ENCODE assay signal across 16 cellular contexts in genomic region chr18:35242426-35242825, GRCh38. TPM values are rescaled to one million over a fixed set of nuclear protein-coding genes. Genes with fewer than 3 reads are reported as not detected.
DNase-seq lines count a peak whose midpoint lies in the region; ATAC-seq, FAIRE-seq and TF ChIP-seq lines count a peak whose summit lies in the region.
"Had no signal": no experiment of that assay in that cellular context is flagged by ENCODE, and none has a peak within 500 bp of the region (broad histone marks: within the 10 kb centered on the region; RNA-seq: fewer than 3 reads in every experiment).

No MANE protein-coding gene starts in this region.

- CTCF ChIA-PET in HCT116 (lab: Charles Lee) = no interaction called here
- CTCF ChIA-PET in GM12878 (lab: Yijun Ruan, JAX) = interaction anchor here (1.1 kb wide), 1 partner anchor 47 kb away, joined by 3 read pairs; the partner anchor contains the start of gene ZSCAN30
- CTCF ChIA-PET in activated CD4-positive, alpha-beta memory T cell treated with anti-CD3 and anti-CD28 coated beads for 36 hours (lab: Charles Lee) = interaction anchor here (1.4 kb wide), 1 partner anchor 113 kb away, joined by 3 read pairs; no protein-coding TSS in a partner anchor

- H3K4me1 Mint-ChIP-seq in naive thymus-derived CD8-positive, alpha-beta T cell = peaks cover 20 to 47% (median 40%) of the 10 kb centered on the region in 4 donors
- H3K4me1 Mint-ChIP-seq in activated CD4-positive, alpha-beta memory T cell treated with anti-CD3 and anti-CD28 coated beads for 36 hours (ENCODE audit: low read depth) = peaks cover 26% of the 10 kb centered on the region

- peaks cover 8% of the 10 kb centered on the region for H3K79me2 ChIP-seq in ACC112 (ENCODE audit: control insufficient read depth, insufficient read depth, low read length, unreplicated experiment)
- peaks cover 18% of the 10 kb centered on the region for H3K79me2 ChIP-seq in HCT116 (ENCODE audit: insufficient read depth, low read length)
- peaks cover 9% of the 10 kb centered on the region for H3K79me2 ChIP-seq in GM12878 (ENCODE audit: control insufficient read depth, insufficient read depth, low read length)

- H3K4me3 ChIP-seq in ACC112 (ENCODE audit: low read depth, low read length) = peak overlapping the region; percentile 77
- H3K4me3 ChIP-seq in HCT116 (replicated peaks in 1 of 2; ENCODE audit: low read depth in 1 of 2, low read length in 2 of 2) = no peak overlapping the region; a peak in 1 of 4 replicates
- 0 out of 2 replicates have a peak overlapping the region, but pooled peaks have one; percentile 4 for H3K4me3 ChIP-seq in GM12878

- no peak for TF ChIP-seq EP300 in GM12878 (IDR thresholded peaks at IDR 0.05; ENCODE audit: borderline replicate concordance in 1 of 2, control insufficient read depth in 1 of 2, low read depth in 2 of 2, low read length in 2 of 2)

- H3K27me3 Mint-ChIP-seq in naive thymus-derived CD8-positive, alpha-beta T cell = no peaks in the 10 kb centered on the region
- no peaks in the 10 kb centered on the region for H3K27me3 Mint-ChIP-seq in activated CD4-positive, alpha-beta memory T cell treated with anti-CD3 and anti-CD28 coated beads for 36 hours

- DNase-seq in HCT116 (ENCODE audit: low read depth, low spot score) = no peak
- no peak for DNase-seq in GM12878 (ENCODE audit: low read depth, low spot score)
- no peak for DNase-seq in naive thymus-derived CD8-positive, alpha-beta T cell
- no peak for DNase-seq in DMS79 treated with DMSO at 0.1 percent for 48 hours (lab: John Stamatoyannopoulos, UW)
- no peak for DNase-seq in activated CD8-positive, alpha-beta memory T cell treated with anti-CD3 and anti-CD28 coated beads, Interleukin-2, amount 50 U/mL, for 4 hours
- DNase-seq in activated CD4-positive, alpha-beta memory T cell treated with anti-CD3 and anti-CD28 coated beads for 36 hours = no peak
- no peak for DNase-seq in D721Med (ENCODE audit: insufficient read length, low spot score)
- DNase-seq: activated CD8-positive, alpha-beta memory T cell treated with anti-CD3 and anti-CD28 coated beads for 24 hours; NCI-H1092 treated with DMSO at 0.1 percent for 48 hours; NCI-H526 treated with DMSO at 0.1 percent for 48 hours; occipital lobe; T1000 had no signal

- intact Hi-C loops in HCT116 (cut with micrococcal nuclease) = no loop called here
- intact Hi-C loops in GM12878 (cut with micrococcal nuclease; ENCODE audit: unreplicated experiment) = loop anchor here (10.0 kb wide), 1 partner anchor 332 kb away; no protein-coding TSS in a partner anchor
- intact Hi-C loops in activated CD4-positive, alpha-beta memory T cell treated with anti-CD3 and anti-CD28 coated beads for 36 hours (cut with micrococcal nuclease) = loop anchor here (5.0 kb wide), 2 partner anchors 255 to 335 kb away; partner anchors contain the start of gene INO80C

- POLR2A ChIA-PET in HCT116 (lab: Charles Lee) = no interaction called here
- POLR2A ChIA-PET in GM12878 (lab: Charles Lee) = interaction anchor here (2.1 kb wide), 1 partner anchor 46 kb away, joined by 6 read pairs; no protein-coding TSS in a partner anchor
- POLR2A ChIA-PET in naive thymus-derived CD8-positive, alpha-beta T cell (lab: Charles Lee) = interaction anchor here (6.3 kb wide), 1 partner anchor 25 kb away, joined by 48 read pairs; no protein-coding TSS in a partner anchor
- POLR2A ChIA-PET in activated CD4-positive, alpha-beta memory T cell treated with anti-CD3 and anti-CD28 coated beads for 36 hours (lab: Charles Lee) = no interaction called here

- H3K4me1 ChIP-seq in ACC112 (ENCODE audit: control insufficient read depth, insufficient read depth, low read length, unreplicated experiment) (peaks cover 11% of the 10 kb centered on the region), HCT116 (ENCODE audit: control insufficient read depth in 1 of 2, insufficient read depth in 2 of 2, low read length in 2 of 2) (peaks cover 4 to 10% of the 10 kb centered on the region in 2 experiments; a peak in 3 of 4 replicates), GM12878 (ENCODE audit: control insufficient read depth, insufficient read depth, low read length) (no peaks in the 10 kb centered on the region)

- H3K9me3 ChIP-seq in HCT116 (ENCODE audit: control insufficient read depth in 1 of 2, insufficient read depth in 1 of 2, low read depth in 1 of 2, low read length in 2 of 2) (peaks cover 0 to 14% of the 10 kb centered on the region in 2 experiments; a peak in 2 of 4 replicates), GM12878 (replicated peaks; ENCODE audit: control insufficient read depth, insufficient read depth, low read length) (peaks cover 39% of the 10 kb centered on the region; the same call in 2 of the 3 replicates)

- 98% methylated on average over 6 of the region's 6 CpGs for WGBS in GM12878 (ENCODE audit: insufficient coverage, insufficient replicate concordance, low lambda C conversion rate, missing lambda C conversion rate)

- peaks cover 51% of the 10 kb centered on the region for H3K36me3 ChIP-seq in ACC112 (ENCODE audit: insufficient read depth, low read length)
- H3K36me3 ChIP-seq in HCT116 (ENCODE audit: control insufficient read depth in 1 of 2, insufficient read depth in 2 of 2, low read length in 2 of 2) = peaks cover 43 to 52% of the 10 kb centered on the region in 2 experiments
- peaks cover 2 to 24% of the 10 kb centered on the region in 2 experiments for H3K36me3 ChIP-seq in GM12878 (ENCODE audit: control insufficient read depth in 2 of 2, insufficient read depth in 2 of 2, low read length in 1 of 2)

- RAD21 ChIA-PET in HCT116 (lab: Charles Lee; ENCODE audit: low non-redundant PET in 1 of 2, low total read pairs in 2 of 2, uncharacterized antibody in 2 of 2, unreplicated experiment in 2 of 2) = no interaction called here
- RAD21 ChIA-PET in GM12878 (lab: Charles Lee; ENCODE audit: unreplicated experiment) = no interaction called here

- TF ChIP-seq RAD21 in HCT116 (IDR thresholded peaks at IDR 0.05; ENCODE audit: low read depth) (no peak), GM12878 (IDR thresholded peaks at IDR 0.05; ENCODE audit: insufficient read depth, low read depth, low read length) (no peak)

- no peaks in the 10 kb centered on the region for H3K9me2 ChIP-seq in HCT116 (ENCODE audit: insufficient read depth)

- no peak overlapping the region for H2AFZ ChIP-seq in ACC112 (ENCODE audit: low read length, unreplicated experiment)
- no peak overlapping the region for H2AFZ ChIP-seq in HCT116 (ENCODE audit: low read depth, low read length, poor library complexity, severe bottlenecking)
- no peak overlapping the region for H2AFZ ChIP-seq in GM12878 (ENCODE audit: control insufficient read depth, low read depth, low read length)

- H3K27ac ChIP-seq in ACC112 (ENCODE audit: low read depth, low read length) = peak overlapping the region; percentile 91
- H3K27ac ChIP-seq in HCT116 (ENCODE audit: low read depth, low read length) = no peak overlapping the region
- no peak overlapping the region for H3K27ac ChIP-seq in GM12878 (ENCODE audit: control insufficient read depth, insufficient read depth)

- ATAC-seq in HCT116 = no peak
- ATAC-seq in GM12878 = no peak
- no peak for ATAC-seq in naive thymus-derived CD8-positive, alpha-beta T cell
- ATAC-seq: left lobe of liver had no signal

- TF ChIP-seq POLR2A in HCT116 (IDR thresholded peaks at IDR 0.05; ENCODE audit: borderline replicate concordance, extremely low read depth, insufficient read depth, insufficient read length) = no peak
- TF ChIP-seq POLR2A in GM12878 (IDR thresholded peaks at IDR 0.05; ENCODE audit: low read depth, low read length) = no peak

- FAIRE-seq in GM12878 (lab: Jason Lieb, UNC) = no peak
- no peak for FAIRE-seq in D721Med (lab: Jason Lieb, UNC)
- FAIRE-seq: GM18507, H54 had no signal

- in situ Hi-C loops in GM12878 (cut with MboI) = loop anchor here (5.0 kb wide), 2 partner anchors 50 to 100 kb away; partner anchors contain the start of genes ZNF24 and ZSCAN30

- BruUV-seq in HCT116 (replicated peaks; lab: Mats Ljungman, UMichigan) (no TSS peak), GM12878 (replicated peaks; lab: Mats Ljungman, UMichigan) (no TSS peak)

- SMC1A ChIA-PET in GM12878 (lab: Charles Lee; ENCODE audit: uncharacterized antibody, unreplicated experiment) = interaction anchor here (0.7 to 0.9 kb wide), 2 partner anchors 11 to 103 kb away, joined by 3 to 4 read pairs; no protein-coding TSS in a partner anchor

- peaks cover 33 to 51% (median 45%) of the 10 kb centered on the region in 3 donors for H3K36me3 Mint-ChIP-seq in naive thymus-derived CD8-positive, alpha-beta T cell
- peaks cover 55% of the 10 kb centered on the region for H3K36me3 Mint-ChIP-seq in activated CD4-positive, alpha-beta memory T cell treated with anti-CD3 and anti-CD28 coated beads for 36 hours

- no peak for TF ChIP-seq CTCF in HCT116 (IDR thresholded peaks at IDR 0.05 in 2 of 3, conservative IDR thresholded peaks at IDR 0.05 in 1 of 3; ENCODE audit: borderline replicate concordance in 1 of 3, insufficient read depth in 1 of 3, low read depth in 2 of 3, low read length in 2 of 3)
- no peak for TF ChIP-seq CTCF in GM12878 (IDR thresholded peaks at IDR 0.05 in 2 of 3, conservative IDR thresholded peaks at IDR 0.05 in 1 of 3; ENCODE audit: control insufficient read depth in 2 of 3, extremely low read depth in 1 of 3, insufficient read depth in 1 of 3, low read depth in 3 of 3, low read length in 3 of 3)
- TF ChIP-seq CTCF in D721Med (IDR thresholded peaks at IDR 0.05; ENCODE audit: insufficient read depth, missing control alignments) = no peak

- no peaks in the 10 kb centered on the region for H3K27me3 ChIP-seq in ACC112 (ENCODE audit: insufficient read depth, low read length)
- no peaks in the 10 kb centered on the region for H3K27me3 ChIP-seq in HCT116 (ENCODE audit: insufficient read depth, low read length)
- H3K27me3 ChIP-seq in GM12878 (replicated peaks in 1 of 2; ENCODE audit: control insufficient read depth in 2 of 2, insufficient read depth in 2 of 2, low read length in 1 of 2) = no peaks in the 10 kb centered on the region

- H3K27ac Mint-ChIP-seq in naive thymus-derived CD8-positive, alpha-beta T cell = peak overlapping the region in 8 of 10 donors; percentile 34 to 99 (median 70)
- H3K27ac Mint-ChIP-seq in activated CD4-positive, alpha-beta memory T cell treated with anti-CD3 and anti-CD28 coated beads for 36 hours = no peak overlapping the region

- H4K20me1 ChIP-seq in HCT116 (ENCODE audit: insufficient read depth) (no peaks in the 10 kb centered on the region), GM12878 (ENCODE audit: control insufficient read depth, insufficient read depth) (no peaks in the 10 kb centered on the region)

- peaks cover 0 to 24% (median 4%) of the 10 kb centered on the region in 9 donors for H3K9me3 Mint-ChIP-seq in naive thymus-derived CD8-positive, alpha-beta T cell
- peaks cover 19% of the 10 kb centered on the region for H3K9me3 Mint-ChIP-seq in activated CD4-positive, alpha-beta memory T cell treated with anti-CD3 and anti-CD28 coated beads for 36 hours

- H3K9ac ChIP-seq in HCT116 (ENCODE audit: low read length) = no peak overlapping the region
- no peak overlapping the region for H3K9ac ChIP-seq in GM12878 (ENCODE audit: control insufficient read depth, insufficient read depth, low read length)

- H3K4me2 ChIP-seq in HCT116 (ENCODE audit: low read length) (peak overlapping the region; percentile 74), GM12878 (ENCODE audit: control insufficient read depth, insufficient read depth) (no peak overlapping the region)

- H3K4me3 Mint-ChIP-seq in naive thymus-derived CD8-positive, alpha-beta T cell = peak overlapping the region in 4 of 10 donors; percentile 16 to 97 (median 54)
- no peak overlapping the region for H3K4me3 Mint-ChIP-seq in activated CD4-positive, alpha-beta memory T cell treated with anti-CD3 and anti-CD28 coated beads for 36 hours

RNA-seq across cellular contexts. Expression of gene ZNF397, which starts 1.6 kb away (rescaled TPM):
- total RNA-seq in HCT116 (2021; ENCODE audit: unreplicated experiment) (23.8 TPM), GM12878 (2014; rRNA removed) (9.9 and 12.9 TPM in 2 replicates), GM12878 (2014; rRNA removed; fragmentation: Illumina TruSeq; extraction: Trizol) (13.3 and 13.9 TPM in 2 replicates), GM12878 (2021) (11.2 and 11.6 TPM in 2 replicates)
- polyA plus RNA-seq in HCT116 (2012) = 7.5 and 12.0 TPM in 2 replicates
- 57.9 and 59.1 TPM in 2 replicates for total RNA-seq in GM12878 (2013; cell fraction: nucleolus; rRNA removed)
- polyA plus RNA-seq in GM12878 (2011; ENCODE audit: low read depth) = 7.7 TPM
- polyA plus RNA-seq in GM12878 (2011; rRNA removed) (12.7 and 17.3 TPM in 2 replicates), GM12878 (2014; fragmentation: Illumina TruSeq; extraction: Trizol) (12.5 and 23.3 TPM in 2 replicates), GM12878 (2014; fragmentation: Nextera tagmentation; extraction: Ambion mirVana) (1 to 10 TPM; 5.2 to 5.3 TPM), GM12878 (2014; rRNA removed) (12.2 and 13.6 TPM in 2 replicates), GM12878 (2016; fragmentation: Nextera tagmentation; extraction: Ambion mirVana) (1 to 10 TPM; 9.3 to 9.9 TPM)
- 5.6 and 8.2 TPM in 2 replicates for polyA plus RNA-seq in GM12878 (2011; cell fraction: cytosol; rRNA removed)
- polyA plus RNA-seq in GM12878 (2011; cell fraction: nucleus; rRNA removed) = 16.0 and 16.7 TPM in 2 replicates
- polyA plus RNA-seq in GM12878 (2012) = 8.1 and 12.3 TPM in 2 replicates
- 9.6 and 11.8 TPM in 2 replicates for polyA minus RNA-seq in GM12878 (2011; rRNA and poly(A)+ RNA removed)
- polyA minus RNA-seq in GM12878 (2011; cell fraction: cytosol; rRNA and poly(A)+ RNA removed) = 4.1 and 4.3 TPM in 2 replicates
- 18.1 TPM in 2 replicates for polyA minus RNA-seq in GM12878 (2011; cell fraction: nucleus; rRNA and poly(A)+ RNA removed)
- 10 to 100 TPM; 47.9 to 50.8 TPM for total RNA-seq in naive thymus-derived CD8-positive, alpha-beta T cell
- polyA plus RNA-seq in naive thymus-derived CD8-positive, alpha-beta T cell = 1 to 10 TPM; 3.9 to 8.2 (median 6.9) TPM
- 10 to 100 TPM; 19.2 to 19.6 TPM for total RNA-seq in activated CD4-positive, alpha-beta memory T cell treated with anti-CD3 and anti-CD28 coated beads for 36 hours

RNA-seq across cellular contexts. Expression of gene ZSCAN30, which starts 47.6 kb away (rescaled TPM):
- total RNA-seq in HCT116 (2021; ENCODE audit: unreplicated experiment) (11.5 TPM), GM12878 (2014; rRNA removed) (15.0 and 17.9 TPM in 2 replicates), GM12878 (2014; rRNA removed; fragmentation: Illumina TruSeq; extraction: Trizol) (12.7 and 15.2 TPM in 2 replicates), GM12878 (2021) (10.5 and 12.3 TPM in 2 replicates)
- polyA plus RNA-seq in HCT116 (2012) = 4.5 and 6.8 TPM in 2 replicates
- 77.9 and 85.4 TPM in 2 replicates for total RNA-seq in GM12878 (2013; cell fraction: nucleolus; rRNA removed)
- 10.1 TPM for polyA plus RNA-seq in GM12878 (2011; ENCODE audit: low read depth)
- polyA plus RNA-seq in GM12878 (2011; rRNA removed) (10.0 and 15.7 TPM in 2 replicates), GM12878 (2014; fragmentation: Illumina TruSeq; extraction: Trizol) (15.7 and 18.8 TPM in 2 replicates), GM12878 (2014; fragmentation: Nextera tagmentation; extraction: Ambion mirVana) (1 to 10 TPM; 2.7 to 3.2 TPM), GM12878 (2014; rRNA removed) (11.9 and 13.6 TPM in 2 replicates), GM12878 (2016; fragmentation: Nextera tagmentation; extraction: Ambion mirVana) (10 to 100 TPM; 10.0 to 10.1 TPM)
- 4.0 and 5.0 TPM in 2 replicates for polyA plus RNA-seq in GM12878 (2011; cell fraction: cytosol; rRNA removed)
- 34.7 and 39.1 TPM in 2 replicates for polyA plus RNA-seq in GM12878 (2011; cell fraction: nucleus; rRNA removed)
- 12.1 and 15.9 TPM in 2 replicates for polyA plus RNA-seq in GM12878 (2012)
- polyA minus RNA-seq in GM12878 (2011; rRNA and poly(A)+ RNA removed) = 10.6 and 12.9 TPM in 2 replicates
- polyA minus RNA-seq in GM12878 (2011; cell fraction: cytosol; rRNA and poly(A)+ RNA removed) = 2.7 and 4.2 TPM in 2 replicates
- polyA minus RNA-seq in GM12878 (2011; cell fraction: nucleus; rRNA and poly(A)+ RNA removed) = 15.6 and 16.7 TPM in 2 replicates
- 10 to 100 TPM; 24.8 to 28.4 TPM for total RNA-seq in naive thymus-derived CD8-positive, alpha-beta T cell
- polyA plus RNA-seq in naive thymus-derived CD8-positive, alpha-beta T cell = 1 to 10 TPM; 4.3 to 7.5 (median 5.2) TPM
- total RNA-seq in activated CD4-positive, alpha-beta memory T cell treated with anti-CD3 and anti-CD28 coated beads for 36 hours = 10 to 100 TPM; 17.9 to 19.6 TPM

Comparison
In these comparisons a context has a peak if more than half of its experiments do, and no peak if none do; other contexts are left out.
1. H3K4me3 ChIP-seq: peak in ACC112 (single experiment) and GM12878 (single experiment); none in HCT116 (0 of 2).
2. POLR2A ChIA-PET loops: an anchor here in GM12878 (2.1 kb wide) and naive thymus-derived CD8-positive, alpha-beta T cell (6.3 kb wide); none called in HCT116 and activated CD4-positive, alpha-beta memory T cell treated with anti-CD3 and anti-CD28 coated beads for 36 hours.